In genomic region chr1:94953741-94954140, GRCh38 we compare ENCODE assay signal across 18 cellular contexts.
"Had no signal": no experiment of that assay in that cellular context is flagged by ENCODE, and none has a peak within 500 bp of the region (broad histone marks: within the 10 kb centered on the region; RNA-seq: fewer than 3 reads in every experiment).

No MANE protein-coding gene starts in this region.

- H3K4me1 Mint-ChIP-seq: stimulated activated naive B cell treated with anti-CD40 and anti-IgM and Interleukin-4, amounts not matched to agents 10 μg/mL and 1 μg/mL and 100 μg/mL, for 72 hours had no signal

- H3K9me3 Mint-ChIP-seq: activated T-cell treated with anti-CD3 and anti-CD28 coated beads, Interleukin-2, amount 50 U/mL, for 4 hours; T-helper 1 cell treated with Interleukin-12 subunit alpha and Interleukin-12 subunit beta and Interleukin-4 antibody, amounts not matched to agents 30 μg/mL and 1 μg/mL, for 36 hours had no signal

- H3K27ac Mint-ChIP-seq: naive thymus-derived CD4-positive, alpha-beta T cell; stimulated activated naive B cell treated with anti-CD40 and anti-IgM and Interleukin-4, amounts not matched to agents 10 μg/mL and 1 μg/mL and 100 μg/mL, for 72 hours; T-helper 1 cell treated with Interleukin-12 subunit alpha and Interleukin-12 subunit beta and Interleukin-4 antibody, amounts not matched to agents 30 μg/mL and 1 μg/mL, for 36 hours had no signal

- H3K27me3 Mint-ChIP-seq: stimulated activated naive B cell treated with anti-CD40 and anti-IgM and Interleukin-4, amounts not matched to agents 10 μg/mL and 1 μg/mL and 100 μg/mL, for 72 hours had no signal

- ATAC-seq: activated T-cell treated with anti-CD3 and anti-CD28 coated beads, Interleukin-2, amount 50 U/mL, for 4 hours; gastroesophageal sphincter; left lung; naive thymus-derived CD4-positive, alpha-beta T cell; pancreas; right lobe of liver; stimulated activated naive B cell treated with anti-CD40 and anti-IgM and Interleukin-4, amounts not matched to agents 10 μg/mL and 1 μg/mL and 100 μg/mL, for 72 hours had no signal

- H3K27me3 ChIP-seq: breast epithelium, gastroesophageal sphincter, left lung, pancreas, right lobe of liver had no signal

- H3K36me3 ChIP-seq: breast epithelium, gastroesophageal sphincter, left lung, pancreas, right lobe of liver had no signal

- H3K36me3 Mint-ChIP-seq: stimulated activated naive B cell treated with anti-CD40 and anti-IgM and Interleukin-4, amounts not matched to agents 10 μg/mL and 1 μg/mL and 100 μg/mL, for 72 hours had no signal

- DNase-seq: activated CD4-positive, alpha-beta T cell treated with anti-CD3 and anti-CD28 coated beads, Interleukin-2, amount 50 U/mL, for 1 hour; activated CD4-positive, CD25-positive, alpha-beta regulatory T cell treated with anti-CD3 and anti-CD28 coated beads, Interleukin-2, amount 50 U/mL, for 72 hours; activated CD8-positive, alpha-beta memory T cell treated with anti-CD3 and anti-CD28 coated beads, Interleukin-2, amount 50 U/mL, for 4 hours; activated effector memory CD4-positive, alpha-beta T cell treated with Interleukin-2 at 50 U/mL for 16 hours; activated naive CD4-positive, alpha-beta T cell treated with anti-CD3 and anti-CD28 coated beads, Interleukin-2, amount 50 U/mL, for 16 hours; activated T-cell treated with anti-CD3 and anti-CD28 coated beads, Interleukin-2, amount 50 U/mL, for 4 hours; erythroblast; islet precursor cell; left lung; mammary epithelial cell; naive thymus-derived CD4-positive, alpha-beta T cell; right lobe of liver; stimulated activated naive B cell treated with anti-CD40 and anti-IgM and Interleukin-4, amounts not matched to agents 10 μg/mL and 1 μg/mL and 100 μg/mL, for 72 hours had no signal

- H3K9me3 ChIP-seq: breast epithelium, gastroesophageal sphincter, left lung, pancreas, right lobe of liver had no signal

- H3K4me1 ChIP-seq: breast epithelium had no signal

- H3K4me3 ChIP-seq: breast epithelium, coronary artery, gastroesophageal sphincter, left lung, pancreas, right lobe of liver had no signal

- H3K27ac ChIP-seq: pancreas had no signal

- H3K4me3 Mint-ChIP-seq: activated T-cell treated with anti-CD3 and anti-CD28 coated beads, Interleukin-2, amount 50 U/mL, for 4 hours; naive thymus-derived CD4-positive, alpha-beta T cell; stimulated activated naive B cell treated with anti-CD40 and anti-IgM and Interleukin-4, amounts not matched to agents 10 μg/mL and 1 μg/mL and 100 μg/mL, for 72 hours; T-helper 1 cell treated with Interleukin-12 subunit alpha and Interleukin-12 subunit beta and Interleukin-4 antibody, amounts not matched to agents 30 μg/mL and 1 μg/mL, for 36 hours had no signal
